10 cellular contexts compared by ENCODE assay signal in the genomic region with DNA sequence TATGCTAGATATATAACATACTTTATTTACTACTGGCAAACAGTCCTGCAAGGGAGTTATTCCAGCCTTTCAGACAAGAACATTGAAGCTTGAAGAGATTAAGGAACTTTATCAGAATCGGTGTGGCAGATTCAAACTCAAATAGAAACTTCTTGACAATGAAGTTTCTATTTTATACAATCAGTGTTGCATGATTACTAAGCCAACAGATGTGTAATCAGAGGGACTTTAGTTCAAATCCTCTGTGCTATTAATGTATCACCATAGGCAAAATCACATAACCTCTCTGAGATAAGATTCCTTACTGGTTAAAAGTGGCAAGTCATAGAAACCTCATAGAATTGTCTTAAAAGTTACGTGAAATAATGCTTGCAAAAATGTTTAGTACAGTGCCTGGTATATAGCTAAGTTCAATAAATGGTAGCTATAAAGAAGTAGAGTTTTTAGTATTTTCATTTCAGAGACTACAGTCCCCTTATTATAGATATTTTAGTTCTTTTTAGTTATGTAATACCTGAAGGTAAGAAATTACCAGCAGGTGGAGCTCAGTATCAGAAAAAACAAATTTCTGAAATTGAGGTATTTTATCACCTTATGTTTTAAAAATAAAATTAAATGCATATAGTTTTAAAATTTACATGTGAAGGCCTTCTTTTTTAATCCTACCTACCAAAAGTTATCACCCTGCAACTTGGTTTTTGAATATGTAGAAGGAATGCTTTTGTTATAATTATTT.
DNase-seq lines count a peak whose midpoint lies in the region; ATAC-seq and TF ChIP-seq lines count a peak whose summit lies in the region.
"Had no signal": no experiment of that assay in that cellular context is flagged by ENCODE, and none has a peak within 500 bp of the region (broad histone marks: within the 10 kb centered on the region; RNA-seq: fewer than 3 reads in every experiment).

No MANE protein-coding gene starts in this region.

- H3K36me3 ChIP-seq in HCT116 (ENCODE audit: control insufficient read depth in 1 of 2, insufficient read depth in 2 of 2, low read length in 2 of 2) = no peaks in the 10 kb centered on the region
- peaks cover 4% of the 10 kb centered on the region for H3K36me3 ChIP-seq in Panc1 (ENCODE audit: control insufficient read depth, insufficient read depth, low read length)
- H3K36me3 ChIP-seq: neutrophil had no signal

- H3K27ac ChIP-seq in HCT116 (ENCODE audit: low read depth, low read length) (no peak overlapping the region), Panc1 (ENCODE audit: low read length) (no peak overlapping the region)
- H3K27ac ChIP-seq: neutrophil had no signal

- in situ Hi-C loops in Panc1 (cut with HindIII; ENCODE audit: low pct_unique_long_range_greater_than_20kb, low sequenced_read_pairs) = no loop called here

- H3K4me1 ChIP-seq in HCT116 (ENCODE audit: control insufficient read depth in 1 of 2, insufficient read depth in 2 of 2, low read length in 2 of 2) (no peaks in the 10 kb centered on the region), Panc1 (ENCODE audit: control insufficient read depth, insufficient read depth, low read length) (no peaks in the 10 kb centered on the region)

- H3K27me3 ChIP-seq in HCT116 (ENCODE audit: insufficient read depth, low read length) (no peaks in the 10 kb centered on the region), Panc1 (ENCODE audit: control insufficient read depth, insufficient read depth, low read length) (no peaks in the 10 kb centered on the region)
- H3K27me3 ChIP-seq: neutrophil had no signal

- no peak overlapping the region for H2AFZ ChIP-seq in HCT116 (ENCODE audit: low read depth, low read length, poor library complexity, severe bottlenecking)

- H3K4me3 ChIP-seq in HCT116 (replicated peaks in 1 of 2; ENCODE audit: low read depth in 1 of 2, low read length in 2 of 2) = no peak overlapping the region
- H3K4me3 ChIP-seq in Panc1 (ENCODE audit: low read depth in 2 of 2, low read length in 2 of 2) = no peak overlapping the region

- intact Hi-C loops in HCT116 (cut with micrococcal nuclease) (loop anchor here (5.0 kb wide), 5 partner anchors 237 to 923 kb away; a partner anchor contains a TSS), Panc1 (cut with micrococcal nuclease; ENCODE audit: unreplicated experiment) (loop anchor here (10.0 kb wide), 1 partner anchor 235 kb away; no protein-coding TSS in a partner anchor)

- no peaks in the 10 kb centered on the region for H3K9me2 ChIP-seq in HCT116 (ENCODE audit: insufficient read depth)

- TF ChIP-seq CTCF in HCT116 (IDR thresholded peaks at IDR 0.05 in 2 of 3, conservative IDR thresholded peaks at IDR 0.05 in 1 of 3; ENCODE audit: borderline replicate concordance in 1 of 3, insufficient read depth in 1 of 3, low read depth in 2 of 3, low read length in 2 of 3) (peak; percentile 12 to 49 (median 42); a peak in 3 of 6 replicates), Panc1 (IDR thresholded peaks at IDR 0.05) (peak; percentile 22; the same call in 1 of the 2 replicates)

- RAD21 ChIA-PET in HCT116 (lab: Charles Lee; ENCODE audit: low non-redundant PET in 1 of 2, low total read pairs in 2 of 2, uncharacterized antibody in 2 of 2, unreplicated experiment in 2 of 2) = no interaction called here

- peak; percentile 34 for DNase-seq in DMS53 (lab: John Stamatoyannopoulos, UW)
- DNase-seq in HCT116 (ENCODE audit: low read depth, low spot score) = no peak
- no peak for DNase-seq in Panc1 (ENCODE audit: low read depth, low spot score)
- no peak for DNase-seq in left lobe of liver (ENCODE audit: low spot score)
- DNase-seq in stimulated activated CD4-positive, alpha-beta T cell treated with anti-CD3 and anti-CD28 coated beads, Interleukin-4, amount 100 ng/mL, for 1 hour = no peak
- no peak for DNase-seq in NCI-H2081 treated with DMSO at 0.1 percent for 48 hours (lab: John Stamatoyannopoulos, UW)
- DNase-seq in inferior parietal cortex (ENCODE audit: extremely low spot score) = no peak
- DNase-seq: NCI-H1048 had no signal

- BruUV-seq in HCT116 (replicated peaks; lab: Mats Ljungman, UMichigan) (no TSS peak), Panc1 (replicated peaks; lab: Mats Ljungman, UMichigan) (no TSS peak)

- CTCF ChIA-PET in HCT116 (lab: Charles Lee) = interaction anchor here (1.3 to 1.4 kb wide), 2 partner anchors 8 to 560 kb away, joined by 3 read pairs; no protein-coding TSS in a partner anchor
- CTCF ChIA-PET in Panc1 (lab: Charles Lee) = interaction anchor here (1.1 kb wide), 1 partner anchor 769 kb away, joined by 3 read pairs; no protein-coding TSS in a partner anchor

- ATAC-seq in HCT116 (no peak), Panc1 (no peak), left lobe of liver (peak; percentile 53), HG03045 (IDR thresholded peaks at IDR 0.05; ENCODE audit: unreplicated experiment) (no peak)

- peak; percentile 66 for TF ChIP-seq RAD21 in HCT116 (IDR thresholded peaks at IDR 0.05; ENCODE audit: low read depth)

- TF ChIP-seq POLR2A in HCT116 (IDR thresholded peaks at IDR 0.05; ENCODE audit: borderline replicate concordance, extremely low read depth, insufficient read depth, insufficient read length) = no peak

- H3K9ac ChIP-seq in HCT116 (ENCODE audit: low read length) = no peak overlapping the region

- POLR2A ChIA-PET in HCT116 (lab: Charles Lee) (no interaction called here), Panc1 (lab: Charles Lee) (no interaction called here)

- H3K4me2 ChIP-seq in HCT116 (ENCODE audit: low read length) = no peak overlapping the region

- H3K9me3 ChIP-seq in HCT116 (ENCODE audit: control insufficient read depth in 1 of 2, insufficient read depth in 1 of 2, low read depth in 1 of 2, low read length in 2 of 2) (no peaks in the 10 kb centered on the region), Panc1 (ENCODE audit: control insufficient read depth, insufficient read depth, low read depth, low read length) (no peaks in the 10 kb centered on the region)
- H3K9me3 ChIP-seq: neutrophil had no signal

- no peaks in the 10 kb centered on the region; the same call in 1 of the 2 replicates for H3K79me2 ChIP-seq in HCT116 (ENCODE audit: insufficient read depth, low read length)

- no peaks in the 10 kb centered on the region for H4K20me1 ChIP-seq in HCT116 (ENCODE audit: insufficient read depth)

TF ChIP-seq in HCT116, 20 proteins besides CTCF, POLR2A, EP300 and RAD21 (continues in another document):
- TF ChIP-seq TCF7L2 (IDR thresholded peaks at IDR 0.05; ENCODE audit: borderline replicate concordance, extremely low read depth, insufficient read depth, insufficient read length) = no peak
- TF ChIP-seq, protein P1, sequence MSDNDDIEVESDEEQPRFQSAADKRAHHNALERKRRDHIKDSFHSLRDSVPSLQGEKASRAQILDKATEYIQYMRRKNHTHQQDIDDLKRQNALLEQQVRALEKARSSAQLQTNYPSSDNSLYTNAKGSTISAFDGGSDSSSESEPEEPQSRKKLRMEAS (IDR thresholded peaks at IDR 0.05) = no peak
- TF ChIP-seq EGR1 (IDR thresholded peaks at IDR 0.05; ENCODE audit: low read depth) = no peak
- no peak for TF ChIP-seq SRF (IDR thresholded peaks at IDR 0.05; ENCODE audit: low read depth)
- no peak for TF ChIP-seq SP1 (IDR thresholded peaks at IDR 0.05; ENCODE audit: low read depth)
- TF ChIP-seq, protein P2, sequence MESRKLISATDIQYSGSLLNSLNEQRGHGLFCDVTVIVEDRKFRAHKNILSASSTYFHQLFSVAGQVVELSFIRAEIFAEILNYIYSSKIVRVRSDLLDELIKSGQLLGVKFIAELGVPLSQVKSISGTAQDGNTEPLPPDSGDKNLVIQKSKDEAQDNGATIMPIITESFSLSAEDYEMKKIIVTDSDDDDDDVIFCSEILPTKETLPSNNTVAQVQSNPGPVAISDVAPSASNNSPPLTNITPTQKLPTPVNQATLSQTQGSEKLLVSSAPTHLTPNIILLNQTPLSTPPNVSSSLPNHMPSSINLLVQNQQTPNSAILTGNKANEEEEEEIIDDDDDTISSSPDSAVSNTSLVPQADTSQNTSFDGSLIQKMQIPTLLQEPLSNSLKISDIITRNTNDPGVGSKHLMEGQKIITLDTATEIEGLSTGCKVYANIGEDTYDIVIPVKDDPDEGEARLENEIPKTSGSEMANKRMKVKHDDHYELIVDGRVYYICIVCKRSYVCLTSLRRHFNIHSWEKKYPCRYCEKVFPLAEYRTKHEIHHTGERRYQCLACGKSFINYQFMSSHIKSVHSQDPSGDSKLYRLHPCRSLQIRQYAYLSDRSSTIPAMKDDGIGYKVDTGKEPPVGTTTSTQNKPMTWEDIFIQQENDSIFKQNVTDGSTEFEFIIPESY (IDR thresholded peaks at IDR 0.05; ENCODE audit: extremely low read depth, insufficient replicate concordance, low read length) = no peak
- TF ChIP-seq JUND (IDR thresholded peaks at IDR 0.05) = no peak
- no peak for TF ChIP-seq ELF1 (IDR thresholded peaks at IDR 0.05; ENCODE audit: borderline replicate concordance, low read depth)
- TF ChIP-seq EZH2 (IDR thresholded peaks at IDR 0.05) = no peak
- TF ChIP-seq, protein P3, sequence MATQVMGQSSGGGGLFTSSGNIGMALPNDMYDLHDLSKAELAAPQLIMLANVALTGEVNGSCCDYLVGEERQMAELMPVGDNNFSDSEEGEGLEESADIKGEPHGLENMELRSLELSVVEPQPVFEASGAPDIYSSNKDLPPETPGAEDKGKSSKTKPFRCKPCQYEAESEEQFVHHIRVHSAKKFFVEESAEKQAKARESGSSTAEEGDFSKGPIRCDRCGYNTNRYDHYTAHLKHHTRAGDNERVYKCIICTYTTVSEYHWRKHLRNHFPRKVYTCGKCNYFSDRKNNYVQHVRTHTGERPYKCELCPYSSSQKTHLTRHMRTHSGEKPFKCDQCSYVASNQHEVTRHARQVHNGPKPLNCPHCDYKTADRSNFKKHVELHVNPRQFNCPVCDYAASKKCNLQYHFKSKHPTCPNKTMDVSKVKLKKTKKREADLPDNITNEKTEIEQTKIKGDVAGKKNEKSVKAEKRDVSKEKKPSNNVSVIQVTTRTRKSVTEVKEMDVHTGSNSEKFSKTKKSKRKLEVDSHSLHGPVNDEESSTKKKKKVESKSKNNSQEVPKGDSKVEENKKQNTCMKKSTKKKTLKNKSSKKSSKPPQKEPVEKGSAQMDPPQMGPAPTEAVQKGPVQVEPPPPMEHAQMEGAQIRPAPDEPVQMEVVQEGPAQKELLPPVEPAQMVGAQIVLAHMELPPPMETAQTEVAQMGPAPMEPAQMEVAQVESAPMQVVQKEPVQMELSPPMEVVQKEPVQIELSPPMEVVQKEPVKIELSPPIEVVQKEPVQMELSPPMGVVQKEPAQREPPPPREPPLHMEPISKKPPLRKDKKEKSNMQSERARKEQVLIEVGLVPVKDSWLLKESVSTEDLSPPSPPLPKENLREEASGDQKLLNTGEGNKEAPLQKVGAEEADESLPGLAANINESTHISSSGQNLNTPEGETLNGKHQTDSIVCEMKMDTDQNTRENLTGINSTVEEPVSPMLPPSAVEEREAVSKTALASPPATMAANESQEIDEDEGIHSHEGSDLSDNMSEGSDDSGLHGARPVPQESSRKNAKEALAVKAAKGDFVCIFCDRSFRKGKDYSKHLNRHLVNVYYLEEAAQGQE (IDR thresholded peaks at IDR 0.05; ENCODE audit: low read depth) = no peak
- TF ChIP-seq CBX3 (IDR thresholded peaks at IDR 0.05; ENCODE audit: low read depth) = no peak
